ENCODE assay signal across 26 cellular contexts in the genomic region with DNA sequence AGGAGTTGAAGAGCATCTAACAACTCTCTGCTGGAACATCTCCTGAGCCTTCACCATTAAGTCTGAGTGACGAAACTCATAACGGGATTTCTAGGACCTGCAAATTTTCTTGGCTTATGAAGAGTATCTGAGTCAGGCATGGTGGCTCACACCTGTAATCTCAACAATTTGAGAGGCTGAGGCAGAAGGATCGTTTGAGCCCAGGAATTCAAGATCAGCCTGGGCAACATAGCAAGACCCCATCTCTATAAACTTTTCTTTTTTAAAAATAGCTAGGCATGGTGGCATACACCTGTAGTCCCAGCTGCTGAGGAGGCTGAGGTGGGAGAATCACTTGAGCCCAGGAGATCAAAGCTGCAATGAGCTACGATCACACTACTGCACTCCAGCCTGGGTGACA. TPM values are rescaled to one million over a fixed set of nuclear protein-coding genes. Genes with fewer than 3 reads are reported as not detected.
"Had no signal": no experiment of that assay in that cellular context is flagged by ENCODE, and none has a peak within 500 bp of the region (broad histone marks: within the 10 kb centered on the region; RNA-seq: fewer than 3 reads in every experiment).

No MANE protein-coding gene starts in this region.

- H3K27ac Mint-ChIP-seq: mesothelial cell of epicardium; naive B cell; natural killer cell; nephron progenitor cell; neural progenitor cell; stimulated activated effector memory CD8-positive, alpha-beta T cell treated with anti-CD3 and anti-CD28 coated beads, Interleukin-12 subunit alpha, Interleukin-12 subunit beta, amount 100 ng/mL, for 72 hours; stimulated activated naive CD8-positive, alpha-beta T cell treated with anti-CD3 and anti-CD28 coated beads, Interleukin-15, Interleukin-2, amounts not matched to agents 100 ng/mL and 50 ng/mL, for 24 hours; type B pancreatic cell had no signal

- H3K4me1 Mint-ChIP-seq: naive B cell; natural killer cell; stimulated activated effector memory CD8-positive, alpha-beta T cell treated with anti-CD3 and anti-CD28 coated beads, Interleukin-12 subunit alpha, Interleukin-12 subunit beta, amount 100 ng/mL, for 72 hours had no signal

- H3K4me3 ChIP-seq: hepatocyte, left ventricle myocardium inferior, lung, neural progenitor cell, right atrium auricular region, spleen, suprapubic skin, thoracic aorta, tibial nerve, uterus had no signal

- ATAC-seq: natural killer cell; sciatic nerve; stimulated activated effector memory CD8-positive, alpha-beta T cell treated with anti-CD3 and anti-CD28 coated beads, Interleukin-12 subunit alpha, Interleukin-12 subunit beta, amount 100 ng/mL, for 72 hours had no signal

- H3K4me2 ChIP-seq: hepatocyte, neural progenitor cell had no signal

- H3K79me2 ChIP-seq: hepatocyte, parathyroid adenoma had no signal

- H3K9me3 Mint-ChIP-seq: natural killer cell; stimulated activated effector memory CD8-positive, alpha-beta T cell treated with anti-CD3 and anti-CD28 coated beads, Interleukin-12 subunit alpha, Interleukin-12 subunit beta, amount 100 ng/mL, for 72 hours had no signal

- H3K27me3 ChIP-seq: hepatocyte, neural progenitor cell, right atrium auricular region, suprapubic skin, tibial nerve, uterus had no signal

- H3K36me3 ChIP-seq: left ventricle myocardium inferior, neural progenitor cell, neutrophil, right atrium auricular region, spleen, suprapubic skin, thoracic aorta, uterus had no signal

- DNase-seq: left ventricle myocardium inferior; mesendoderm; naive B cell; natural killer cell; nephron progenitor cell; occipital lobe; small intestine; spleen; stimulated activated CD4-positive, alpha-beta T cell treated with anti-CD3 and anti-CD28 coated beads, Interleukin-4, amount 100 ng/mL, for 24 hours; stimulated activated naive CD4-positive, alpha-beta T cell; uterus had no signal

- H3K27me3 Mint-ChIP-seq: type B pancreatic cell had no signal

- H2AFZ ChIP-seq: hepatocyte, neural progenitor cell, parathyroid adenoma had no signal

- H3K27ac ChIP-seq: hepatocyte, left ventricle myocardium inferior, neural progenitor cell, neutrophil, parathyroid adenoma, spleen, suprapubic skin, thoracic aorta, tibial nerve, uterus had no signal

- H3K36me3 Mint-ChIP-seq: naive B cell; natural killer cell; neural progenitor cell; stimulated activated effector memory CD8-positive, alpha-beta T cell treated with anti-CD3 and anti-CD28 coated beads, Interleukin-12 subunit alpha, Interleukin-12 subunit beta, amount 100 ng/mL, for 72 hours had no signal

- H3K9me3 ChIP-seq: left ventricle myocardium inferior, neutrophil, right atrium auricular region, suprapubic skin, thoracic aorta, uterus had no signal

- H3K9ac ChIP-seq: neural progenitor cell, parathyroid adenoma had no signal

- H3K4me1 ChIP-seq: neural progenitor cell, parathyroid adenoma, spleen, uterus had no signal

- FAIRE-seq: small intestine had no signal

- H3K4me3 Mint-ChIP-seq: mesothelial cell of epicardium; naive B cell; natural killer cell; nephron progenitor cell; neural progenitor cell; stimulated activated effector memory CD8-positive, alpha-beta T cell treated with anti-CD3 and anti-CD28 coated beads, Interleukin-12 subunit alpha, Interleukin-12 subunit beta, amount 100 ng/mL, for 72 hours; stimulated activated naive CD8-positive, alpha-beta T cell treated with anti-CD3 and anti-CD28 coated beads, Interleukin-15, Interleukin-2, amounts not matched to agents 100 ng/mL and 50 ng/mL, for 24 hours; type B pancreatic cell had no signal

RNA-seq across cellular contexts. Expression of a gene that starts 48.8 kb away (rescaled TPM):
- total RNA-seq: mononuclear cell, natural killer cell had no signal
